ENCODE assay signal across 38 cellular contexts in the genomic region with DNA sequence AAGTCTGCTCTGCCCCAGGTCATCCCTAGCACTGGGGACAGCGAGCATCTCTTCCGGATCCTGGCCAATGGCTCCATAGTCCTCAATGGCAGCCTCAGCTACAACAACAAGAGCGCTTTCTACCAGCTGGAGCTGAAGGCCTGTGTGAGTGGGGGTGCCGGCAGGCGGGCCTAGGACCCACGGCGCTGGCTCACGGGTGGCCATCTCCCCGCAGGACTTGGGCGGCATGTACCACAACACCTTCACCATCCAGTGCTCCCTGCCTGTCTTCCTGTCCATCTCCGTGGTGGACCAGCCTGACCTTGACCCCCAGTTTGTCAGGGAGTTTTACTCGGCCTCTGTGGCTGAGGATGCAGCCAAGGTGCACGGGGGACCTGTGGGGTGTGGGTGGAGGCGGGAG. TPM values are rescaled to one million over a fixed set of nuclear protein-coding genes. Genes with fewer than 3 reads are reported as not detected.
"Had no signal": no experiment of that assay in that cellular context is flagged by ENCODE, and none has a peak within 500 bp of the region (broad histone marks: within the 10 kb centered on the region; RNA-seq: fewer than 3 reads in every experiment).

No MANE protein-coding gene starts in this region.

- DNase-seq: activated effector memory CD4-positive, alpha-beta T cell treated with anti-CD3 and anti-CD28 coated beads, Interleukin-2, amount 50 U/mL, for 16 hours; activated effector memory CD4-positive, alpha-beta T cell treated with Interleukin-2 at 50 U/mL for 16 hours; activated gamma-delta T cell; activated gamma-delta T cell treated with Interleukin-2 at 50 U/mL for 16 hours; activated naive CD4-positive, alpha-beta T cell; activated naive CD4-positive, alpha-beta T cell treated with anti-CD3 and anti-CD28 coated beads for 36 hours; activated naive CD4-positive, alpha-beta T cell treated with anti-CD3 and anti-CD28 coated beads, Interleukin-2, amount 10 ng/mL, durations not matched to agents 7 days and 5 days; activated naive CD4-positive, alpha-beta T cell treated with anti-CD3 and anti-CD28 coated beads, Interleukin-2, amount 50 U/mL, for 16 hours; activated naive CD4-positive, alpha-beta T cell treated with Interleukin-2 at 50 U/mL for 16 hours; activated naive CD8-positive, alpha-beta T cell treated with anti-CD3 and anti-CD28 coated beads for 36 hours; activated naive CD8-positive, alpha-beta T cell treated with anti-CD3 and anti-CD28 coated beads, Interleukin-2, amount 10 ng/mL, durations not matched to agents 7 days and 5 days; activated naive CD8-positive, alpha-beta T cell treated with anti-CD3 and anti-CD28 coated beads, Interleukin-2, amount 50 U/mL, for 24 hours; activated T-cell treated with anti-CD3 and anti-CD28 coated beads for 4 hours; activated T-cell treated with anti-CD3 and anti-CD28 coated beads, Interleukin-2, amount 50 U/mL, for 1 hour; activated T-cell treated with anti-CD3 and anti-CD28 coated beads, Interleukin-2, amount 50 U/mL, for 24 hours; activated T-cell treated with anti-CD3 and anti-CD28 coated beads, Interleukin-2, amount 50 U/mL, for 4 hours; activated T-cell treated with anti-CD3 and anti-CD28 coated beads, Interleukin-2, amount 50 U/mL, for 48 hours; activated T-cell treated with anti-CD3 and anti-CD28 coated beads, Interleukin-2, amount 50 U/mL, for 72 hours; adrenal gland; amniotic stem cell; amygdala; anterior cingulate cortex; body of pancreas; brain microvascular endothelial cell; caudate nucleus; central memory CD4-positive, alpha-beta T cell; cerebellar nuclear complex had no signal

- H3K4me1 ChIP-seq: adrenal gland, ascending aorta, body of pancreas, breast epithelium had no signal

- H3K9me3 ChIP-seq: adrenal gland, ascending aorta, body of pancreas, breast epithelium had no signal

- H3K27me3 ChIP-seq: ascending aorta, body of pancreas, brain microvascular endothelial cell, cardiac muscle cell had no signal

- H3K36me3 ChIP-seq: adrenal gland, ascending aorta, brain microvascular endothelial cell, breast epithelium, cardiac muscle cell had no signal

- H3K27ac ChIP-seq: adrenal gland, ascending aorta, body of pancreas, brain microvascular endothelial cell, breast epithelium, cardiac muscle cell had no signal

- ATAC-seq: activated naive CD4-positive, alpha-beta T cell treated with anti-CD3 and anti-CD28 coated beads, Interleukin-2, amount 50 U/mL, for 72 hours; activated naive CD8-positive, alpha-beta T cell treated with anti-CD3 and anti-CD28 coated beads, Interleukin-2, amount 50 U/mL, for 24 hours; activated T-cell treated with anti-CD3 and anti-CD28 coated beads, Interleukin-2, amount 50 U/mL, for 4 hours; activated T-cell treated with anti-CD3 and anti-CD28 coated beads, Interleukin-2, amount 50 U/mL, for 72 hours; activated T-helper 17 cell treated with anti-CD3 and anti-CD28 coated beads, Interleukin-2, amount 50 U/mL, for 72 hours; body of pancreas had no signal

- H3K4me3 ChIP-seq: adrenal gland, ascending aorta, body of pancreas, breast epithelium, cardiac muscle cell had no signal

RNA-seq across cellular contexts. Expression of a gene that starts 25.9 kb away (rescaled TPM):
- total RNA-seq: aorta, ascending aorta had no signal

RNA-seq across cellular contexts. Expression of a gene that starts 34.9 kb away (rescaled TPM):
- total RNA-seq: ascending aorta had no signal

RNA-seq across cellular contexts. Expression of a gene that starts 55.3 kb away (rescaled TPM):
- total RNA-seq: activated naive CD4-positive, alpha-beta T cell treated with anti-CD3 and anti-CD28 coated beads for 36 hours; activated T-cell treated with anti-CD3 and anti-CD28 coated beads, Interleukin-2, amount 50 U/mL, for 4 hours; activated T-helper 1 cell treated with anti-CD3 and anti-CD28 coated beads, Interleukin-12 subunit alpha, Interleukin-12 subunit beta, Interleukin-2, Interleukin-4 antibody, amounts not matched to agents 30 ng/mL and 10 ng/mL and 1 ng/mL, durations not matched to agents 14 hours and 24 hours and 36 hours; activated T-helper 17 cell treated with anti-CD3 and anti-CD28 coated beads, Interleukin-2, amount 50 U/mL, for 72 hours; activated T-helper 2 cell treated with anti-CD3 and anti-CD28 coated beads, Interferon-gamma antibody, Interleukin-2, Interleukin-4, amounts not matched to agents 10 μg/mL and 5 μg/mL and 100 μg/mL, durations not matched to agents 14 hours and 24 hours and 36 hours; aorta; ascending aorta; body of pancreas; breast epithelium; bronchial epithelial cell had no signal
- polyA plus RNA-seq: aorta had no signal

RNA-seq across cellular contexts. Expression of a gene that starts 55.4 kb away (rescaled TPM):
- total RNA-seq: activated naive CD4-positive, alpha-beta T cell treated with anti-CD3 and anti-CD28 coated beads for 36 hours; activated naive CD4-positive, alpha-beta T cell treated with anti-CD3 and anti-CD28 coated beads, Interleukin-2, amount 50 U/mL, for 72 hours; activated naive CD8-positive, alpha-beta T cell treated with anti-CD3 and anti-CD28 coated beads for 36 hours; activated naive CD8-positive, alpha-beta T cell treated with anti-CD3 and anti-CD28 coated beads, Interleukin-2, amount 10 ng/mL, durations not matched to agents 7 days and 5 days; activated T-cell treated with anti-CD3 and anti-CD28 coated beads, Interleukin-2, amount 50 U/mL, for 4 hours; activated T-cell treated with anti-CD3 and anti-CD28 coated beads, Interleukin-2, amount 50 U/mL, for 72 hours; activated T-helper 1 cell treated with anti-CD3 and anti-CD28 coated beads, Interleukin-12 subunit alpha, Interleukin-12 subunit beta, Interleukin-2, Interleukin-4 antibody, amounts not matched to agents 30 ng/mL and 10 ng/mL and 1 ng/mL, durations not matched to agents 14 hours and 24 hours and 36 hours; activated T-helper 17 cell treated with anti-CD3 and anti-CD28 coated beads, Interleukin-2, amount 50 U/mL, for 72 hours; activated T-helper 2 cell treated with anti-CD3 and anti-CD28 coated beads, Interferon-gamma antibody, Interleukin-2, Interleukin-4, amounts not matched to agents 10 μg/mL and 5 μg/mL and 100 μg/mL, durations not matched to agents 14 hours and 24 hours and 36 hours; aorta; ascending aorta; astrocyte; bronchial epithelial cell; cardiac muscle cell; cardiac septum had no signal
- polyA plus RNA-seq: aorta, cardiac muscle cell had no signal
